1 cellular context compared by ENCODE assay signal in the genomic region with DNA sequence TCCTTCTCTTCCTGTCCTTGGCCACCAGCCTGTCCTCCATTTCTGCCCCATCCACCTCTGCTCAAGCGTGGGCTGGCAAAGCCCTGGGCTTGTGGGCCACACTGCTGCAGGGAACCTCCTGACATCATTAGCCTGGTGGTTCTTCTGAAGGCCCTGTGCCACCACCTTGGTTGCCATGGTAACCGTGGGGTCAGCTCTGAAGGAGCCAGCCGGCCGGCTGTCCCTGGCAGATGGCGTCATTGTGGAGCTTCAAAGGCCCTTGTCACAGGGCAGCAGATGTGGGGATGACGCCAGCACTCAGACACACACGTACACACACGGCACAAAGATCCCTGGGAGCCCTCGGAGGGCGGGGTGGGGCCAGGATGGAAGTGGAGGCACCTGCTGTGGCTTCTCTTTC.
TF ChIP-seq lines count a peak whose summit lies in the region.

No MANE protein-coding gene starts in this region.

TF ChIP-seq in WTC11, 78 proteins besides CTCF, POLR2A, EP300 and RAD21:
- no peak for TF ChIP-seq PRRX2 (CRISPR knock-in tag; IDR thresholded peaks at IDR 0.05)
- TF ChIP-seq JUN (CRISPR knock-in tag; IDR thresholded peaks at IDR 0.05): no peak
- TF ChIP-seq, protein P1, sequence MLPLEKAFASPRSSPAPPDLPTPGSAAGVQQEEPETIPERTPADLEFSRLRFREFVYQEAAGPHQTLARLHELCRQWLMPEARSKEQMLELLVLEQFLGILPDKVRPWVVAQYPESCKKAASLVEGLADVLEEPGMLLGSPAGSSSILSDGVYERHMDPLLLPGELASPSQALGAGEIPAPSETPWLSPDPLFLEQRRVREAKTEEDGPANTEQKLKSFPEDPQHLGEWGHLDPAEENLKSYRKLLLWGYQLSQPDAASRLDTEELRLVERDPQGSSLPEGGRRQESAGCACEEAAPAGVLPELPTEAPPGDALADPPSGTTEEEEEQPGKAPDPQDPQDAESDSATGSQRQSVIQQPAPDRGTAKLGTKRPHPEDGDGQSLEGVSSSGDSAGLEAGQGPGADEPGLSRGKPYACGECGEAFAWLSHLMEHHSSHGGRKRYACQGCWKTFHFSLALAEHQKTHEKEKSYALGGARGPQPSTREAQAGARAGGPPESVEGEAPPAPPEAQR (CRISPR knock-in tag; IDR thresholded peaks at IDR 0.05): no peak
- TF ChIP-seq, protein P2, sequence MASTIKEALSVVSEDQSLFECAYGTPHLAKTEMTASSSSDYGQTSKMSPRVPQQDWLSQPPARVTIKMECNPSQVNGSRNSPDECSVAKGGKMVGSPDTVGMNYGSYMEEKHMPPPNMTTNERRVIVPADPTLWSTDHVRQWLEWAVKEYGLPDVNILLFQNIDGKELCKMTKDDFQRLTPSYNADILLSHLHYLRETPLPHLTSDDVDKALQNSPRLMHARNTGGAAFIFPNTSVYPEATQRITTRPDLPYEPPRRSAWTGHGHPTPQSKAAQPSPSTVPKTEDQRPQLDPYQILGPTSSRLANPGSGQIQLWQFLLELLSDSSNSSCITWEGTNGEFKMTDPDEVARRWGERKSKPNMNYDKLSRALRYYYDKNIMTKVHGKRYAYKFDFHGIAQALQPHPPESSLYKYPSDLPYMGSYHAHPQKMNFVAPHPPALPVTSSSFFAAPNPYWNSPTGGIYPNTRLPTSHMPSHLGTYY (CRISPR knock-in tag; IDR thresholded peaks at IDR 0.05): no peak
- no peak for TF ChIP-seq SOX15 (CRISPR knock-in tag; IDR thresholded peaks at IDR 0.05)
- TF ChIP-seq, protein P3, sequence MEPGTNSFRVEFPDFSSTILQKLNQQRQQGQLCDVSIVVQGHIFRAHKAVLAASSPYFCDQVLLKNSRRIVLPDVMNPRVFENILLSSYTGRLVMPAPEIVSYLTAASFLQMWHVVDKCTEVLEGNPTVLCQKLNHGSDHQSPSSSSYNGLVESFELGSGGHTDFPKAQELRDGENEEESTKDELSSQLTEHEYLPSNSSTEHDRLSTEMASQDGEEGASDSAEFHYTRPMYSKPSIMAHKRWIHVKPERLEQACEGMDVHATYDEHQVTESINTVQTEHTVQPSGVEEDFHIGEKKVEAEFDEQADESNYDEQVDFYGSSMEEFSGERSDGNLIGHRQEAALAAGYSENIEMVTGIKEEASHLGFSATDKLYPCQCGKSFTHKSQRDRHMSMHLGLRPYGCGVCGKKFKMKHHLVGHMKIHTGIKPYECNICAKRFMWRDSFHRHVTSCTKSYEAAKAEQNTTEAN (CRISPR knock-in tag; IDR thresholded peaks at IDR 0.05): no peak
- TF ChIP-seq, protein P4, sequence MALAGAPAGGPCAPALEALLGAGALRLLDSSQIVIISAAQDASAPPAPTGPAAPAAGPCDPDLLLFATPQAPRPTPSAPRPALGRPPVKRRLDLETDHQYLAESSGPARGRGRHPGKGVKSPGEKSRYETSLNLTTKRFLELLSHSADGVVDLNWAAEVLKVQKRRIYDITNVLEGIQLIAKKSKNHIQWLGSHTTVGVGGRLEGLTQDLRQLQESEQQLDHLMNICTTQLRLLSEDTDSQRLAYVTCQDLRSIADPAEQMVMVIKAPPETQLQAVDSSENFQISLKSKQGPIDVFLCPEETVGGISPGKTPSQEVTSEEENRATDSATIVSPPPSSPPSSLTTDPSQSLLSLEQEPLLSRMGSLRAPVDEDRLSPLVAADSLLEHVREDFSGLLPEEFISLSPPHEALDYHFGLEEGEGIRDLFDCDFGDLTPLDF (CRISPR knock-in tag; IDR thresholded peaks at IDR 0.05): no peak
- TF ChIP-seq CBFB (CRISPR knock-in tag; IDR thresholded peaks at IDR 0.05; ENCODE audit: low read depth): no peak
- no peak for TF ChIP-seq KAT7 (CRISPR knock-in tag; IDR thresholded peaks at IDR 0.05; ENCODE audit: borderline replicate concordance)
- no peak for TF ChIP-seq TEAD1 (CRISPR knock-in tag; IDR thresholded peaks at IDR 0.05)
- no peak for TF ChIP-seq FOXK1 (CRISPR knock-in tag; IDR thresholded peaks at IDR 0.05)
- TF ChIP-seq MXD4 (CRISPR knock-in tag; IDR thresholded peaks at IDR 0.05; ENCODE audit: borderline replicate concordance): no peak
- TF ChIP-seq ZNF671 (CRISPR knock-in tag; IDR thresholded peaks at IDR 0.05): no peak
